19 cellular contexts compared by ENCODE assay signal in the genomic region with DNA sequence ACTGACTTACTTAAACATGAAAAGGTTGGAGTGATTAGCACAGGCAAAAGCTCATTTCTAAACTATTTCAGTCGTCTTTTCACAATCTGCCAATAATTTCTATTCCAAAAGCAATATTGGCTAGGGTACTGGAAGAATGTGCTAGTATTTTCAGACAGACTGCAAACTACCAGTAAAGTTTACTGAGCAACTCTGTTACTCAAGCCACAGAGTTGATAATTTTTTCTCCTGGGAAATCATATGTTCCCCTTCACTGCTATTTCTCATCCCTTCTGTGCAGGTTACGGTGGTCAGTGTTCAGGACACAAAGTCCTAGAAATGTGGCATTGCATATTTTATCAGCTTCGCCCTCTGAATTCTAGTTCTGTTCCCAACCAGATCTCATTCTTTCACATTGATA.
"Had no signal": no experiment of that assay in that cellular context is flagged by ENCODE, and none has a peak within 500 bp of the region (broad histone marks: within the 10 kb centered on the region; RNA-seq: fewer than 3 reads in every experiment).

No MANE protein-coding gene starts in this region.

- H3K9me3 ChIP-seq: lower lobe of right lung, neutrophil had no signal

- FAIRE-seq: endometrium had no signal

- H3K27me3 ChIP-seq: brain microvascular endothelial cell, hepatocyte, neutrophil had no signal

- H3K4me3 ChIP-seq: hepatocyte, lower lobe of right lung, smooth muscle cell had no signal

- DNase-seq: activated CD4-positive, alpha-beta memory T cell treated with anti-CD3 and anti-CD28 coated beads, Interleukin-2, amount 10 ng/mL, durations not matched to agents 7 days and 5 days; activated CD4-positive, alpha-beta T cell treated with anti-CD3 and anti-CD28 coated beads for 48 hours; activated CD4-positive, CD25-positive, alpha-beta regulatory T cell; activated naive CD4-positive, alpha-beta T cell; activated naive CD8-positive, alpha-beta T cell treated with anti-CD3 and anti-CD28 coated beads for 36 hours; activated T-cell treated with anti-CD3 and anti-CD28 coated beads, Interleukin-2, amount 50 U/mL, for 1 hour; brain microvascular endothelial cell; cortex of kidney; erythroblast; lower lobe of right lung; stimulated activated CD4-positive, alpha-beta T cell treated with anti-CD3 and anti-CD28 coated beads, Interleukin-4, amount 100 ng/mL, for 1 hour; stimulated activated naive CD8-positive, alpha-beta T cell treated with anti-CD3 and anti-CD28 coated beads, Interleukin-15, amount 100 ng/mL, for 72 hours; T1000 had no signal

- H3K27ac ChIP-seq: brain microvascular endothelial cell, hepatocyte, lower lobe of right lung, neutrophil had no signal

- ATAC-seq: activated T-helper 17 cell treated with anti-CD3 and anti-CD28 coated beads, Interleukin-2, amount 50 U/mL, for 72 hours; lower lobe of right lung; natural killer cell treated with Interleukin-12 subunit alpha and Interleukin-12 subunit beta and Interleukin-15 and Interleukin-18, amount 100 ng/mL, for 72 hours; stimulated activated naive CD8-positive, alpha-beta T cell treated with anti-CD3 and anti-CD28 coated beads, Interleukin-15, amount 100 ng/mL, for 72 hours had no signal

- H3K4me1 ChIP-seq: lower lobe of right lung had no signal

- H3K36me3 ChIP-seq: brain microvascular endothelial cell, lower lobe of right lung, neutrophil had no signal
